In genomic region chr15:33119865-33120264, GRCh38 we compare ENCODE assay signal across 24 cellular contexts.
"Had no signal": no experiment of that assay in that cellular context is flagged by ENCODE, and none has a peak within 500 bp of the region (broad histone marks: within the 10 kb centered on the region; RNA-seq: fewer than 3 reads in every experiment).

No MANE protein-coding gene starts in this region.

- ATAC-seq: activated CD8-positive, alpha-beta memory T cell treated with anti-CD3 and anti-CD28 coated beads, Interleukin-2, amount 10 ng/mL, durations not matched to agents 7 days and 5 days; body of pancreas; K562; T-helper 17 cell had no signal

- H2AFZ ChIP-seq: PC-9 had no signal

- H3K27ac ChIP-seq: body of pancreas, PC-9 had no signal

- H3K27me3 ChIP-seq: body of pancreas had no signal

- H3K4me2 ChIP-seq: PC-9 had no signal

- DNase-seq: activated B cell treated with CpG ODN at 0.5 μM for 24 hours; activated CD4-positive, alpha-beta T cell treated with anti-CD3 and anti-CD28 coated beads for 1 hour; activated CD4-positive, alpha-beta T cell treated with anti-CD3 and anti-CD28 coated beads, Interleukin-2, amount 10 ng/mL, durations not matched to agents 24 days and 14 days; activated CD4-positive, alpha-beta T cell treated with anti-CD3 and anti-CD28 coated beads, Interleukin-2, amount 50 U/mL, for 48 hours; activated CD8-positive, alpha-beta memory T cell treated with anti-CD3 and anti-CD28 coated beads, Interleukin-2, amount 10 ng/mL, durations not matched to agents 7 days and 5 days; activated effector memory CD4-positive, alpha-beta T cell treated with Interleukin-2 at 50 U/mL for 16 hours; activated naive CD4-positive, alpha-beta T cell; activated T-cell treated with anti-CD3 and anti-CD28 coated beads, Interleukin-2, amount 50 U/mL, for 24 hours; aorta; body of pancreas; central memory CD4-positive, alpha-beta T cell; Karpas-422; NCI-H1105 treated with DMSO at 0.1 percent for 48 hours; NCI-H1436 treated with DMSO at 0.1 percent for 48 hours; NCI-H187; NCI-H2081 treated with DMSO at 0.1 percent for 48 hours; NCI-H446; NCI-H524; NCI-H82; PC-9; SIG-M5; T-helper 17 cell; T-helper 9 cell had no signal

- H3K4me3 ChIP-seq: body of pancreas, K562, PC-9 had no signal

- H3K4me1 ChIP-seq: body of pancreas had no signal

- H3K9me3 ChIP-seq: body of pancreas had no signal
